8 cellular contexts compared by ENCODE assay signal in the genomic region with DNA sequence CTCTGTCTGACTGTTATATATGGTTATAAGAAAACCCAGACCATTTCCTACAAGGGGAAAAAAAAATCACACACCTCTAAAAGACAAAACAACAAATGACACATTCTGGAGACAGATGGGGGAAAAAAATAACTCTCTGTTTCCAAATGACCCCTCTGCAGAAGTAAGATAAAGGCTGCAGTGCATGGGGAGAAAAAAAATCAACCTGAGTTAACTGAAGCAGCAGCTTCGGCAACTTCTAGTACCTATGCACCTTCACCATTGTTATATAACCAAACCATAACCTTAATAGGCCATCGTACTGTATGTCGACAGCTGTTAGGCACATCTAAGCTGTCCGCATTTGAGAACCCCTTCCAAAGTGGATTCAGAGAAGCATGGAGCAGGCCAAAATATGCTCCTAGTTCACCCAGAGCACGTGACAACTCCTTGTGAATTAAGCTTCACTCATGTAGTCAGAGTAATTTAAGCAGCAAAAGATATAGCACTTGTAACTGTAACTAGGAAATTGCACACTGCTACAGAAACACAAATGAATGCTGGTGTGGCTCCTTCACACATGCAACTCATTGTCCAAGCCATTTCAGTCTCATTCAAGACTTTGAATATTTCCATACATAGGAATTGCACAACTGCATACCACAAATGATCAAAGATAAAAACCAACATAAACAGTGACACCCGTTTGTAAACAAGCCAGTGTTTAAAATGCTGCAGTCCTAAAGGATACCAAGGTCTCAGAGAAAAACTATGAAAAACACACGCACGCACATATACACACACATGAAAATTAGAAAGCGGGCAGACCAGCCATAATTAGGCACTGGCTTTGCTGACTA. TPM values are rescaled to one million over a fixed set of nuclear protein-coding genes. Genes with fewer than 3 reads are reported as not detected.
DNase-seq lines count a peak whose midpoint lies in the region; ATAC-seq and TF ChIP-seq lines count a peak whose summit lies in the region.

No MANE protein-coding gene starts in this region.

- no peak for TF ChIP-seq POLR2A in NB4 (IDR thresholded peaks at IDR 0.05; ENCODE audit: extremely low read depth, insufficient read length)

- DNase-seq in DMS 273 treated with DMSO at 0.1 percent for 48 hours (lab: John Stamatoyannopoulos, UW) (peak; percentile 25), NB4 (ENCODE audit: low read depth) (peak; percentile 52), caudate nucleus (lab: John Stamatoyannopoulos, UW) (peak in 11 of 61 donors; percentile 10 to 69 (median 20)), naive B cell (no peak), activated gamma-delta T cell (lab: John Stamatoyannopoulos, UW) (no peak)

- peaks cover 73 to 82% (median 76%) of the 10 kb centered on the region in 3 donors for H3K4me1 Mint-ChIP-seq in naive B cell

- peaks cover 13 to 14% of the 10 kb centered on the region in 2 donors for H3K36me3 Mint-ChIP-seq in naive B cell

- ATAC-seq in naive B cell (ENCODE audit: low read depth in 2 of 2): no peak
- ATAC-seq in GM21390 (IDR thresholded peaks at IDR 0.05; ENCODE audit: unreplicated experiment): no peak
- ATAC-seq in GM18873 (IDR thresholded peaks at IDR 0.05; ENCODE audit: low FRiP score, unreplicated experiment): no peak
- ATAC-seq in HG02763 (IDR thresholded peaks at IDR 0.05; ENCODE audit: unreplicated experiment): no peak

- peaks cover 0 to 2% (median 0%) of the 10 kb centered on the region in 7 donors for H3K9me3 Mint-ChIP-seq in naive B cell

- no peaks in the 10 kb centered on the region for H3K27me3 Mint-ChIP-seq in naive B cell

- no peak for TF ChIP-seq CTCF in NB4 (IDR thresholded peaks at IDR 0.05; ENCODE audit: low read depth, low read length)

- peak overlapping the region; percentile 98 for H3K27ac ChIP-seq in caudate nucleus (ENCODE audit: low read depth, low read length)

- peak overlapping the region; percentile 76 for H3K4me3 ChIP-seq in NB4 (ENCODE audit: low read depth, low read length)

- peak overlapping the region; percentile 92 to 99 (median 98) for H3K27ac Mint-ChIP-seq in naive B cell

- H3K4me3 Mint-ChIP-seq in naive B cell: peak overlapping the region; percentile 88 to 99 (median 97)

RNA-seq across cellular contexts. Expression of a gene that starts 2.7 kb away (rescaled TPM):
- 10 to 100 TPM; 27.7 to 52.1 (median 35.6) TPM for polyA plus RNA-seq in naive B cell (ENCODE audit: low read depth in 6 of 6)

RNA-seq across cellular contexts. Expression of a gene that starts 48.6 kb away (rescaled TPM):
- 10 to 100 TPM; 18.0 to 23.3 (median 20.9) TPM for polyA plus RNA-seq in naive B cell (ENCODE audit: low read depth in 6 of 6)

Comparison
In these comparisons a context has a peak if more than half of its experiments do, and no peak if none do; other contexts are left out.
1. DNase-seq: peak in DMS 273 treated with DMSO at 0.1 percent for 48 hours (single experiment) and NB4 (single experiment); none in naive B cell (single experiment) and activated gamma-delta T cell (single experiment).